In the genomic region with DNA sequence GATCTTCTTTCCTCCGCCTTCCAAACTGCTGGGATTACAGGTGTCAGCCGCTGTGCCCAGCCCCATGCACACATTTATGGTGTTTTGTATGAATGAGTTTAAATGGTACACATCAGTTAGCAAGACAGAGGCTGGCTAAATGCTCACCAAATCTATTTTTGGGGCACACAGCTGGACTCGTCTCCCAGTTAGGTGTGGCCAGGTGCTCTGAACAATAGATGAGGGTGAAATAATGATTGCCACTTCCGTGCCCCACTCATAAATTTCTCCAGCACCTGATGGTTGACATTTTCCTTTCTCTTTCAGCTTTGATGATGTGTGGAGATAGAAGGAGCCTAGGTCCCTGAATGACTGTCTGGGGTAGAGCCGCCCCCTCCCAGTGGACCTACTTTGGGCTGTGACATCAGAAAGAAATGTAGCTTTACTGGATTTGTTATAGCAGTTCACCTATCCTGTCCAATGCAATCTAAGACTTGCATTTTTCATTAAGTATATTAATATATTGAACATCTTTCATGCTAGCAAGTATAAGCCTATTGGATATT, we compare ENCODE assay signal across 30 cellular contexts. TPM values are rescaled to one million over a fixed set of nuclear protein-coding genes. Genes with fewer than 3 reads are reported as not detected.
DNase-seq lines count a peak whose midpoint lies in the region; ATAC-seq and TF ChIP-seq lines count a peak whose summit lies in the region.
"Had no signal": no experiment of that assay in that cellular context is flagged by ENCODE, and none has a peak within 500 bp of the region (broad histone marks: within the 10 kb centered on the region; RNA-seq: fewer than 3 reads in every experiment).

No MANE protein-coding gene starts in this region.

- peak overlapping the region; percentile 35 for H3K4me3 ChIP-seq in OCI-LY7 (ENCODE audit: low read depth, low read length, poor library complexity, severe bottlenecking)
- H3K4me3 ChIP-seq: esophagus muscularis mucosa, SK-N-MC, upper lobe of right lung had no signal

- no peaks in the 10 kb centered on the region for H3K36me3 Mint-ChIP-seq in stimulated activated naive B cell treated with anti-CD40 and anti-IgM and Interleukin-4, amounts not matched to agents 10 μg/mL and 1 μg/mL and 100 μg/mL, for 72 hours
- H3K36me3 Mint-ChIP-seq: memory B cell had no signal

- H3K4me3 Mint-ChIP-seq in stimulated activated naive B cell treated with anti-CD40 and anti-IgM and Interleukin-4, amounts not matched to agents 10 μg/mL and 1 μg/mL and 100 μg/mL, for 72 hours, result no peak overlapping the region
- H3K4me3 Mint-ChIP-seq: memory B cell, nephron progenitor cell had no signal

- DNase-seq in NCI-H748 (lab: John Stamatoyannopoulos, UW; ENCODE audit: unreplicated experiment) (peak; percentile 59), NCI-H748 treated with DMSO at 0.1 percent for 48 hours (lab: John Stamatoyannopoulos, UW) (no peak), Right ventricle myocardium superior (peak; percentile 1), left ventricle myocardium superior (no peak), OCI-LY7 (ENCODE audit: low spot score) (peak; percentile 97)
- DNase-seq in stimulated activated naive B cell treated with anti-CD40 and anti-IgM and Interleukin-4, amounts not matched to agents 10 μg/mL and 1 μg/mL and 100 μg/mL, for 72 hours, result no peak
- DNase-seq: 8988T; activated CD4-positive, CD25-positive, alpha-beta regulatory T cell; activated naive CD4-positive, alpha-beta T cell treated with Interleukin-2 at 50 U/mL for 16 hours; amniotic stem cell; brain microvascular endothelial cell; C1 segment of cervical spinal cord; COR-L47; DMS79; foreskin keratinocyte; GDM1; head of caudate nucleus; IMR-90; NCI-H187; NCI-H526 treated with DMSO at 0.1 percent for 48 hours; nephron progenitor cell; stimulated activated CD4-positive, alpha-beta T cell treated with anti-CD3 and anti-CD28 coated beads, Interleukin-4, amount 100 ng/mL, for 24 hours; upper lobe of right lung had no signal

- no peaks in the 10 kb centered on the region for H3K9me3 Mint-ChIP-seq in stimulated activated naive B cell treated with anti-CD40 and anti-IgM and Interleukin-4, amounts not matched to agents 10 μg/mL and 1 μg/mL and 100 μg/mL, for 72 hours
- H3K9me3 Mint-ChIP-seq: memory B cell, nephron progenitor cell had no signal

- no peaks in the 10 kb centered on the region for H3K36me3 ChIP-seq in OCI-LY7 (ENCODE audit: insufficient read depth, low read length)
- H3K36me3 ChIP-seq: brain microvascular endothelial cell, esophagus muscularis mucosa, upper lobe of right lung had no signal

- no peak for ATAC-seq in Right ventricle myocardium superior (ENCODE audit: poor library complexity)
- no peak for ATAC-seq in left ventricle myocardium superior
- no peak for ATAC-seq in stimulated activated naive B cell treated with anti-CD40 and anti-IgM and Interleukin-4, amounts not matched to agents 10 μg/mL and 1 μg/mL and 100 μg/mL, for 72 hours (replicated peaks)
- ATAC-seq in HG03108 (IDR thresholded peaks at IDR 0.05; ENCODE audit: unreplicated experiment), result no peak
- no peak for ATAC-seq in HG02798 (IDR thresholded peaks at IDR 0.05; ENCODE audit: poor library complexity, unreplicated experiment)
- ATAC-seq: foreskin keratinocyte, left lobe of liver, upper lobe of right lung had no signal

- peaks cover 12 to 15% of the 10 kb centered on the region in 2 donors for H3K4me1 Mint-ChIP-seq in stimulated activated naive B cell treated with anti-CD40 and anti-IgM and Interleukin-4, amounts not matched to agents 10 μg/mL and 1 μg/mL and 100 μg/mL, for 72 hours
- H3K4me1 Mint-ChIP-seq: nephron progenitor cell had no signal

- peak overlapping the region; percentile 66 for H3K4me2 ChIP-seq in OCI-LY7 (ENCODE audit: low read length)

- H3K9me3 ChIP-seq in OCI-LY7 (ENCODE audit: low read length), result no peaks in the 10 kb centered on the region; the same call in 1 of the 2 replicates
- H3K9me3 ChIP-seq: esophagus muscularis mucosa, upper lobe of right lung had no signal

- no peak overlapping the region for H2AFZ ChIP-seq in OCI-LY7 (ENCODE audit: low read length)

- peaks cover 95% of the 10 kb centered on the region for H3K4me1 ChIP-seq in OCI-LY7 (ENCODE audit: insufficient read depth, low read length, poor library complexity, severe bottlenecking)
- H3K4me1 ChIP-seq: esophagus muscularis mucosa had no signal

- BruUV-seq in OCI-LY7 (replicated peaks; lab: Mats Ljungman, UMichigan), result no TSS peak

- POLR2A ChIA-PET in OCI-LY7 (lab: Charles Lee), result interaction anchor here (0.6 to 1.3 kb wide), 2 partner anchors 71 to 1711 kb away, joined by 3 to 8 read pairs; a partner anchor contains a TSS

- TF ChIP-seq CTCF in OCI-LY7 (conservative IDR thresholded peaks at IDR 0.05; ENCODE audit: low read length), result no peak

- peak overlapping the region; percentile 25 for H3K27ac Mint-ChIP-seq in stimulated activated naive B cell treated with anti-CD40 and anti-IgM and Interleukin-4, amounts not matched to agents 10 μg/mL and 1 μg/mL and 100 μg/mL, for 72 hours
- H3K27ac Mint-ChIP-seq: memory B cell, nephron progenitor cell had no signal

- peak overlapping the region; percentile 96 for H3K27ac ChIP-seq in OCI-LY7 (ENCODE audit: low read depth, low read length, poor library complexity, severe bottlenecking)
- H3K27ac ChIP-seq: brain microvascular endothelial cell, esophagus muscularis mucosa, foreskin keratinocyte, RWPE1, SK-N-MC, upper lobe of right lung had no signal

- H3K79me2 ChIP-seq in OCI-LY7 (ENCODE audit: insufficient read depth, low read depth, low read length), result no peaks in the 10 kb centered on the region

- CTCF ChIA-PET in OCI-LY7 (lab: Charles Lee; ENCODE audit: unreplicated experiment), result no interaction called here

- H4K20me1 ChIP-seq in OCI-LY7 (ENCODE audit: insufficient read depth, low read length), result no peaks in the 10 kb centered on the region

- H3K9me2 ChIP-seq in OCI-LY7 (ENCODE audit: insufficient read depth, low read length), result no peaks in the 10 kb centered on the region

- H3K27me3 Mint-ChIP-seq in stimulated activated naive B cell treated with anti-CD40 and anti-IgM and Interleukin-4, amounts not matched to agents 10 μg/mL and 1 μg/mL and 100 μg/mL, for 72 hours, result peaks cover 0 to 3% of the 10 kb centered on the region in 2 donors

- intact Hi-C loops in Right ventricle myocardium superior (cut with DNase I) (loop anchor here (10.0 kb wide), 1 partner anchor 384 kb away; no protein-coding TSS in a partner anchor), left ventricle myocardium superior (cut with micrococcal nuclease) (loop anchor here (10.0 kb wide), 1 partner anchor 384 kb away; no protein-coding TSS in a partner anchor), OCI-LY7 (cut with micrococcal nuclease; ENCODE audit: unreplicated experiment) (no loop called here)

RNA-seq across cellular contexts. Expression of a gene that starts 8.6 kb away (rescaled TPM):
- total RNA-seq in Right ventricle myocardium superior (119 TPM), left ventricle myocardium superior (156 TPM), OCI-LY7 (2022) (243 and 277 TPM in 2 replicates)
- total RNA-seq in OCI-LY7 (2014; rRNA removed; shearing (Covaris generic)), result 114 and 118 TPM in 2 replicates

Comparison
In these comparisons a context has a peak if more than half of its experiments do, and no peak if none do; other contexts are left out.
1. DNase-seq: peak in NCI-H748 (single experiment), Right ventricle myocardium superior (single experiment) and OCI-LY7 (single experiment); none in NCI-H748 treated with DMSO at 0.1 percent for 48 hours (single experiment), left ventricle myocardium superior (single experiment) and stimulated activated naive B cell treated with anti-CD40 and anti-IgM and Interleukin-4, amounts not matched to agents 10 μg/mL and 1 μg/mL and 100 μg/mL, for 72 hours (single experiment).